In the genomic region with DNA sequence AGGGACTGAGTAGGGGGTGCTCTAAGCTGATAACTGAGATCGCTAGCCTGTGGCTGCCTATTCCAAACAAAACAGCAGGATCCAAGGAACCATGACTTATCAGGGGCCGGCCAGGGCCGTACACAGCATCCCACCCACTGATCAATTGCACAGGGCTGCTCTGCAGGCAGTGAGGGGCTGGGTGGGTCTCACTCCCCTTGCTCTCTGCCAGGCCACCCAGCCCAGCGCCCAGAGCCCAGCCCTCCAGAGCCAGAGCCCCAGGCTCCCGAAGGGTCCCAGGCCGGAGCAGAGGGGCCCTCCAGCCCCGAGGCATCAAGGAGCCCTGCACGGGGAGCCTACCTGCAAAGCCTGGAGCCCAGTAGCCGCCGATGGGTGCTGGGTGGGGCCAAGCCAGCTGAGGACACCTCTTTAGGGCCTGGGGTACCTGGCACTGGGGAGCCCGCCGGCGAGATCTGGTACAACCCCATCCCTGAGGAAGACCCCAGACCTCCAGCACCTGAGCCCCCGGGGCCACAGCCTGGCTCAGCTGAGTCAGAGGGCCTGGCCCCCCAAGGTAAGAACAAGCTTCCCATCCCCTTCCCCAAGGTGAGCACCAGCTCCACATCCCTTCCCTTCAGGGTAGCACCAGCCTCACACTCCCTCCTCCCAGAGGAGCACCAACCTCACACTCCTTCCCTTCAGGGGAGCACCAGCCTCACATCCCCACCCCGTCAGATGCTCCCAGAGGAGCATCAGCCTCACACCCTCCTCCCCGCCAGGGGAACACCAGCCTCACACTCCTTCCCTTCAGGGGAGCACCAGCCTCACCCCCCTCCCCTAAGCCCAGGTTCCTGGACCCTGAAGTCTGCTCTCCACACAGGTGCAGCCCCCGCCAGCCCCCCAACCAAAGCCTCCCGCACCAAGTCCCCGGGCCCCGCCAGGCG, we compare ENCODE assay signal across 1 cellular context.
TF ChIP-seq lines count a peak whose summit lies in the region.

No MANE protein-coding gene starts in this region.

TF ChIP-seq in H1, 55 proteins besides CTCF, POLR2A, EP300 and RAD21:
- TF ChIP-seq RBBP5 (IDR thresholded peaks at IDR 0.05; ENCODE audit: borderline replicate concordance, low read depth, low read length) (no peak), YY1 (IDR thresholded peaks at IDR 0.05; ENCODE audit: low read depth, low read length) (no peak)
TF ChIP-seq in H1: peak in this region for 0.
